15 cellular contexts compared by ENCODE assay signal in genomic region chr2:196365132-196365531, GRCh38.
DNase-seq lines count a peak whose midpoint lies in the region; ATAC-seq and TF ChIP-seq lines count a peak whose summit lies in the region.
"Had no signal": no experiment of that assay in that cellular context is flagged by ENCODE, and none has a peak within 500 bp of the region (broad histone marks: within the 10 kb centered on the region; RNA-seq: fewer than 3 reads in every experiment).

No MANE protein-coding gene starts in this region.

- no peak overlapping the region for H3K4me2 ChIP-seq in mesendoderm (ENCODE audit: low read length)
- H3K4me2 ChIP-seq: BLaER1 treated with 17β-estradiol and CSF1 and Interleukin-3, amounts not matched to agents 10 nM and 100 nM had no signal

- no peak overlapping the region for H3K9ac ChIP-seq in mesendoderm (ENCODE audit: low read length)
- H3K9ac ChIP-seq: BLaER1 treated with 17β-estradiol and CSF1 and Interleukin-3, amounts not matched to agents 10 nM and 100 nM had no signal

- H4K8ac ChIP-seq in mesendoderm (ENCODE audit: low read depth, low read length), result no peak overlapping the region

- no peak overlapping the region for H3K56ac ChIP-seq in mesendoderm (ENCODE audit: low read length)

- H3K23ac ChIP-seq in mesendoderm (ENCODE audit: low read length), result no peak overlapping the region

- no peak overlapping the region for H4K5ac ChIP-seq in mesendoderm (ENCODE audit: low read length)

- TF ChIP-seq CTCF in lower lobe of right lung (IDR thresholded peaks at IDR 0.05) (no peak), spleen (IDR thresholded peaks at IDR 0.05 in 8 of 11, conservative IDR thresholded peaks at IDR 0.05 in 3 of 11) (no peak)

- no peaks in the 10 kb centered on the region for H3K79me1 ChIP-seq in mesendoderm (ENCODE audit: low read length)

- POLR2A ChIA-PET in activated naive CD8-positive, alpha-beta T cell treated with anti-CD3 and anti-CD28 coated beads, Interleukin-2, amount 10 ng/mL, durations not matched to agents 7 days and 5 days (lab: Charles Lee), result interaction anchor here (0.6 kb wide), 1 partner anchor 166 kb away, joined by 3 read pairs; no protein-coding TSS in a partner anchor

- H2BK120ac ChIP-seq in mesendoderm (ENCODE audit: low read depth, low read length), result no peak overlapping the region

- H3K4me3 ChIP-seq in lower lobe of right lung (no peak overlapping the region), spleen (no peak overlapping the region), mesendoderm (ENCODE audit: low read length) (no peak overlapping the region)
- H3K4me3 ChIP-seq: BLaER1 treated with 17β-estradiol and CSF1 and Interleukin-3, amounts not matched to agents 10 nM and 100 nM had no signal

- WGBS in spleen, 5 donors, result 58 to 82% (median 71%) methylated on average over 2 of the region's 2 CpGs
- no CpG with 5 or more reads among the region's 2 CpGs for WGBS in mesendoderm (ENCODE audit: extremely low coverage, insufficient coverage, low lambda C conversion rate)

- H3K36me3 ChIP-seq in lower lobe of right lung (no peaks in the 10 kb centered on the region), spleen (no peaks in the 10 kb centered on the region), mesendoderm (ENCODE audit: control insufficient read depth, insufficient read depth, low read length) (no peaks in the 10 kb centered on the region)
- H3K36me3 ChIP-seq: BLaER1 treated with 17β-estradiol and CSF1 and Interleukin-3, amounts not matched to agents 10 nM and 100 nM had no signal

- H3K27me3 Mint-ChIP-seq in activated naive CD8-positive, alpha-beta T cell treated with anti-CD3 and anti-CD28 coated beads, Interleukin-2, amount 10 ng/mL, durations not matched to agents 7 days and 5 days, result peaks cover 5% of the 10 kb centered on the region
- H3K27me3 Mint-ChIP-seq in activated naive CD8-positive, alpha-beta T cell treated with anti-CD3 and anti-CD28 coated beads for 36 hours, result peaks cover 5% of the 10 kb centered on the region
- H3K27me3 Mint-ChIP-seq in activated T-helper 2 cell treated with anti-CD3 and anti-CD28 coated beads, Interferon-gamma antibody, Interleukin-2, Interleukin-4, amounts not matched to agents 10 μg/mL and 5 μg/mL and 100 μg/mL, durations not matched to agents 14 hours and 24 hours and 36 hours (ENCODE audit: low read depth), result no peaks in the 10 kb centered on the region
- H3K27me3 Mint-ChIP-seq: IgD-negative memory B cell had no signal

- H3K27me3 ChIP-seq in lower lobe of right lung (ENCODE audit: low read depth) (no peaks in the 10 kb centered on the region), spleen (replicated peaks in 1 of 7) (no peaks in the 10 kb centered on the region), mesendoderm (ENCODE audit: insufficient read depth, low read length, poor library complexity) (no peaks in the 10 kb centered on the region)
- H3K27me3 ChIP-seq: BLaER1 treated with 17β-estradiol and CSF1 and Interleukin-3, amounts not matched to agents 10 nM and 100 nM had no signal

- H2AK5ac ChIP-seq in mesendoderm (ENCODE audit: low read length), result no peak overlapping the region

- ATAC-seq in activated naive CD8-positive, alpha-beta T cell treated with anti-CD3 and anti-CD28 coated beads, Interleukin-2, amount 10 ng/mL, durations not matched to agents 7 days and 5 days (ENCODE audit: low read depth), result no peak
- ATAC-seq in lower lobe of right lung (no peak), GM21737 (IDR thresholded peaks at IDR 0.05; ENCODE audit: unreplicated experiment) (no peak)

- H3K27ac ChIP-seq in lower lobe of right lung, result peak overlapping the region; percentile 38
- peak overlapping the region; percentile 4 to 73 (median 65) for H3K27ac ChIP-seq in spleen
- H3K27ac ChIP-seq in mesendoderm (ENCODE audit: low read depth, low read length), result no peak overlapping the region
- H3K27ac ChIP-seq: 22Rv1; BLaER1 treated with 17β-estradiol and CSF1 and Interleukin-3, amounts not matched to agents 10 nM and 100 nM had no signal

- H3K4me1 ChIP-seq in lower lobe of right lung (no peaks in the 10 kb centered on the region), spleen (no peaks in the 10 kb centered on the region), mesendoderm (ENCODE audit: control insufficient read depth, low read depth, low read length) (no peaks in the 10 kb centered on the region)
- H3K4me1 ChIP-seq: BLaER1 treated with 17β-estradiol and CSF1 and Interleukin-3, amounts not matched to agents 10 nM and 100 nM had no signal

- H2BK5ac ChIP-seq in mesendoderm (ENCODE audit: low read length), result no peak overlapping the region

- H3K79me2 ChIP-seq in mesendoderm (ENCODE audit: control insufficient read depth, insufficient read depth, low read length), result no peaks in the 10 kb centered on the region

- peaks cover 17% of the 10 kb centered on the region for H3K36me3 Mint-ChIP-seq in activated naive CD8-positive, alpha-beta T cell treated with anti-CD3 and anti-CD28 coated beads, Interleukin-2, amount 10 ng/mL, durations not matched to agents 7 days and 5 days
- peaks cover 2% of the 10 kb centered on the region for H3K36me3 Mint-ChIP-seq in activated naive CD8-positive, alpha-beta T cell treated with anti-CD3 and anti-CD28 coated beads for 36 hours
- no peaks in the 10 kb centered on the region for H3K36me3 Mint-ChIP-seq in activated T-helper 2 cell treated with anti-CD3 and anti-CD28 coated beads, Interferon-gamma antibody, Interleukin-2, Interleukin-4, amounts not matched to agents 10 μg/mL and 5 μg/mL and 100 μg/mL, durations not matched to agents 14 hours and 24 hours and 36 hours (ENCODE audit: low read depth)
- H3K36me3 Mint-ChIP-seq: CD4-positive, CD25-positive, alpha-beta regulatory T cell; IgD-negative memory B cell had no signal

- TF ChIP-seq POLR2A in spleen (IDR thresholded peaks at IDR 0.05), result no peak

- peaks cover 4% of the 10 kb centered on the region for H3K9me3 ChIP-seq in lower lobe of right lung
- H3K9me3 ChIP-seq in spleen, result peaks cover 0 to 27% (median 13%) of the 10 kb centered on the region in 8 donors

- no peak overlapping the region for H3K18ac ChIP-seq in mesendoderm (ENCODE audit: low read length)

- H2BK15ac ChIP-seq in mesendoderm (replicated peaks; ENCODE audit: low read depth), result no peak overlapping the region

- H3K9me3 Mint-ChIP-seq in activated naive CD8-positive, alpha-beta T cell treated with anti-CD3 and anti-CD28 coated beads, Interleukin-2, amount 10 ng/mL, durations not matched to agents 7 days and 5 days, result peaks cover 12% of the 10 kb centered on the region
- peaks cover 12% of the 10 kb centered on the region for H3K9me3 Mint-ChIP-seq in activated naive CD8-positive, alpha-beta T cell treated with anti-CD3 and anti-CD28 coated beads for 36 hours
- peaks cover 9% of the 10 kb centered on the region for H3K9me3 Mint-ChIP-seq in activated T-helper 2 cell treated with anti-CD3 and anti-CD28 coated beads, Interferon-gamma antibody, Interleukin-2, Interleukin-4, amounts not matched to agents 10 μg/mL and 5 μg/mL and 100 μg/mL, durations not matched to agents 14 hours and 24 hours and 36 hours
- H3K9me3 Mint-ChIP-seq: H9 had no signal

- no peak for DNase-seq in activated naive CD8-positive, alpha-beta T cell treated with anti-CD3 and anti-CD28 coated beads, Interleukin-2, amount 10 ng/mL, durations not matched to agents 7 days and 5 days
- no peak for DNase-seq in activated naive CD8-positive, alpha-beta T cell treated with anti-CD3 and anti-CD28 coated beads for 36 hours
- peak; percentile 73 to 76 for DNase-seq in dermis microvascular lymphatic vessel endothelial cell (ENCODE audit: low read depth in 2 of 2)
- DNase-seq in lower lobe of right lung, result no peak
- no peak for DNase-seq in spleen
- DNase-seq in activated T-helper 2 cell treated with anti-CD3 and anti-CD28 coated beads, Interferon-gamma antibody, Interleukin-2, Interleukin-4, amounts not matched to agents 10 μg/mL and 5 μg/mL and 100 μg/mL, durations not matched to agents 14 hours and 24 hours and 36 hours (ENCODE audit: low spot score), result no peak
- no peak for DNase-seq in mesendoderm
- DNase-seq: CD4-positive, CD25-positive, alpha-beta regulatory T cell; DMS53; GOT3; H9 had no signal

- intact Hi-C loops in lower lobe of right lung (cut with DNase I), result no loop called here
- intact Hi-C loops in spleen (cut with DNase I; ENCODE audit: low total_unique reads), result no loop called here
- intact Hi-C loops in activated T-helper 2 cell treated with anti-CD3 and anti-CD28 coated beads, Interferon-gamma antibody, Interleukin-2, Interleukin-4, amounts not matched to agents 10 μg/mL and 5 μg/mL and 100 μg/mL, durations not matched to agents 14 hours and 24 hours and 36 hours (cut with micrococcal nuclease), result no loop called here

- H3K27ac Mint-ChIP-seq in activated naive CD8-positive, alpha-beta T cell treated with anti-CD3 and anti-CD28 coated beads, Interleukin-2, amount 10 ng/mL, durations not matched to agents 7 days and 5 days, result no peak overlapping the region
- no peak overlapping the region for H3K27ac Mint-ChIP-seq in activated naive CD8-positive, alpha-beta T cell treated with anti-CD3 and anti-CD28 coated beads for 36 hours
- no peak overlapping the region for H3K27ac Mint-ChIP-seq in activated T-helper 2 cell treated with anti-CD3 and anti-CD28 coated beads, Interferon-gamma antibody, Interleukin-2, Interleukin-4, amounts not matched to agents 10 μg/mL and 5 μg/mL and 100 μg/mL, durations not matched to agents 14 hours and 24 hours and 36 hours
- H3K27ac Mint-ChIP-seq: CD4-positive, CD25-positive, alpha-beta regulatory T cell; H9; IgD-negative memory B cell had no signal

- H3K4me1 Mint-ChIP-seq in activated naive CD8-positive, alpha-beta T cell treated with anti-CD3 and anti-CD28 coated beads, Interleukin-2, amount 10 ng/mL, durations not matched to agents 7 days and 5 days, result peaks cover 26% of the 10 kb centered on the region
- peaks cover 6% of the 10 kb centered on the region for H3K4me1 Mint-ChIP-seq in activated naive CD8-positive, alpha-beta T cell treated with anti-CD3 and anti-CD28 coated beads for 36 hours
- peaks cover 14% of the 10 kb centered on the region for H3K4me1 Mint-ChIP-seq in activated T-helper 2 cell treated with anti-CD3 and anti-CD28 coated beads, Interferon-gamma antibody, Interleukin-2, Interleukin-4, amounts not matched to agents 10 μg/mL and 5 μg/mL and 100 μg/mL, durations not matched to agents 14 hours and 24 hours and 36 hours (ENCODE audit: low read depth)
- H3K4me1 Mint-ChIP-seq: IgD-negative memory B cell had no signal

- no peak overlapping the region for H3K4ac ChIP-seq in mesendoderm (ENCODE audit: low read depth, low read length)

- H3K4me3 Mint-ChIP-seq in activated naive CD8-positive, alpha-beta T cell treated with anti-CD3 and anti-CD28 coated beads, Interleukin-2, amount 10 ng/mL, durations not matched to agents 7 days and 5 days, result peak overlapping the region; percentile 53
- H3K4me3 Mint-ChIP-seq in activated naive CD8-positive, alpha-beta T cell treated with anti-CD3 and anti-CD28 coated beads for 36 hours, result no peak overlapping the region
- H3K4me3 Mint-ChIP-seq in activated T-helper 2 cell treated with anti-CD3 and anti-CD28 coated beads, Interferon-gamma antibody, Interleukin-2, Interleukin-4, amounts not matched to agents 10 μg/mL and 5 μg/mL and 100 μg/mL, durations not matched to agents 14 hours and 24 hours and 36 hours (ENCODE audit: low read depth), result no peak overlapping the region
- H3K4me3 Mint-ChIP-seq: CD4-positive, CD25-positive, alpha-beta regulatory T cell; H9; IgD-negative memory B cell had no signal

Comparison
In these comparisons a context has a peak if more than half of its experiments do, and no peak if none do; other contexts are left out.
1. DNase-seq: peak in dermis microvascular lymphatic vessel endothelial cell (2 of 2); none in activated naive CD8-positive, alpha-beta T cell treated with anti-CD3 and anti-CD28 coated beads, Interleukin-2, amount 10 ng/mL, durations not matched to agents 7 days and 5 days (single experiment), activated naive CD8-positive, alpha-beta T cell treated with anti-CD3 and anti-CD28 coated beads for 36 hours (single experiment), lower lobe of right lung (single experiment), spleen (single experiment), activated T-helper 2 cell treated with anti-CD3 and anti-CD28 coated beads, Interferon-gamma antibody, Interleukin-2, Interleukin-4, amounts not matched to agents 10 μg/mL and 5 μg/mL and 100 μg/mL, durations not matched to agents 14 hours and 24 hours and 36 hours (single experiment) and mesendoderm (single experiment).